ENCODE assay signal across 2 cellular contexts in genomic region chr16:3098459-3099394, GRCh38.
TF ChIP-seq lines count a peak whose summit lies in the region.

Gene ZSCAN10, minus strand, starts transcription at chr16:3099294. Its CDS starts 6,357 bp downstream, at chr16:3092937.

TF ChIP-seq in endothelial cell of umbilical vein, 7 proteins besides CTCF, POLR2A, EP300 and RAD21:
- TF ChIP-seq MYC (IDR thresholded peaks at IDR 0.05; ENCODE audit: low read depth, low read length) (no peak), FOS (IDR thresholded peaks at IDR 0.05; ENCODE audit: borderline replicate concordance, insufficient read depth, low read length) (no peak), MAX (IDR thresholded peaks at IDR 0.05; ENCODE audit: insufficient read depth, insufficient read length) (no peak), JUN (IDR thresholded peaks at IDR 0.05; ENCODE audit: borderline replicate concordance, insufficient read depth, insufficient read length, low read depth) (no peak), POLR2AphosphoS5 (IDR thresholded peaks at IDR 0.05; ENCODE audit: insufficient read depth, low read depth, low read length) (no peak), GATA2 (IDR thresholded peaks at IDR 0.05; ENCODE audit: insufficient read depth, insufficient read length, low read depth, low read length) (no peak), EZH2 (IDR thresholded peaks at IDR 0.05; ENCODE audit: borderline replicate concordance, low read depth, low read length, severe bottlenecking) (no peak)

TF ChIP-seq in GM12891, 5 proteins besides CTCF, POLR2A, EP300 and RAD21:
- TF ChIP-seq POLR2AphosphoS5 (IDR thresholded peaks at IDR 0.05; ENCODE audit: low read depth, low read length): no peak
- TF ChIP-seq SPI1 (IDR thresholded peaks at IDR 0.05; ENCODE audit: low read depth, low read length): no peak
- TF ChIP-seq TAF1 (IDR thresholded peaks at IDR 0.05; ENCODE audit: low read depth, low read length): no peak
- TF ChIP-seq POU2F2 (IDR thresholded peaks at IDR 0.05; ENCODE audit: low read depth, low read length): no peak
- no peak for TF ChIP-seq PAX5 (IDR thresholded peaks at IDR 0.05; ENCODE audit: insufficient read depth, low read length, severe bottlenecking)
